Comparison of ENCODE assay signal across 8 cellular contexts in genomic region chr16:86576591-86577313, GRCh38. TPM values are rescaled to one million over a fixed set of nuclear protein-coding genes. Genes with fewer than 3 reads are reported as not detected.
DNase-seq lines count a peak whose midpoint lies in the region; ATAC-seq and TF ChIP-seq lines count a peak whose summit lies in the region.

No MANE protein-coding gene starts in this region.

- peak overlapping the region; percentile 83 for H3K27ac ChIP-seq in ACC112 (ENCODE audit: low read depth, low read length)

- no peak overlapping the region for H3K27ac Mint-ChIP-seq in central memory CD8-positive, alpha-beta T cell (ENCODE audit: low read depth)
- H3K27ac Mint-ChIP-seq in mesothelial cell of epicardium, result peak overlapping the region; percentile 96

- H2AFZ ChIP-seq in ACC112 (ENCODE audit: low read length, unreplicated experiment), result no peak overlapping the region

- no peak for ATAC-seq in central memory CD8-positive, alpha-beta T cell (replicated peaks; ENCODE audit: extremely low read depth, poor library complexity, severe bottlenecking)
- ATAC-seq in GM21717 (IDR thresholded peaks at IDR 0.05; ENCODE audit: unreplicated experiment) (no peak), HG03460 (IDR thresholded peaks at IDR 0.05; ENCODE audit: unreplicated experiment) (no peak)

- H3K4me1 Mint-ChIP-seq in central memory CD8-positive, alpha-beta T cell, result peaks cover 6% of the 10 kb centered on the region
- H3K4me1 Mint-ChIP-seq in mesothelial cell of epicardium, result peaks cover 52% of the 10 kb centered on the region

- H3K9me3 Mint-ChIP-seq in central memory CD8-positive, alpha-beta T cell, result no peaks in the 10 kb centered on the region
- no peaks in the 10 kb centered on the region for H3K9me3 Mint-ChIP-seq in mesothelial cell of epicardium

- TF ChIP-seq CTCF in mesothelial cell of epicardium (IDR thresholded peaks at IDR 0.05; ENCODE audit: unreplicated experiment), result no peak

- H3K27me3 ChIP-seq in ACC112 (ENCODE audit: insufficient read depth, low read length), result no peaks in the 10 kb centered on the region

- peaks cover 2% of the 10 kb centered on the region; the same call in 1 of the 2 replicates for H3K36me3 ChIP-seq in ACC112 (ENCODE audit: insufficient read depth, low read length)

- H3K4me3 Mint-ChIP-seq in central memory CD8-positive, alpha-beta T cell, result peak overlapping the region; percentile 40
- peak overlapping the region; percentile 84 for H3K4me3 Mint-ChIP-seq in mesothelial cell of epicardium

- peaks cover 85% of the 10 kb centered on the region for H3K79me2 ChIP-seq in ACC112 (ENCODE audit: control insufficient read depth, insufficient read depth, low read length, unreplicated experiment)

- H3K27me3 Mint-ChIP-seq in central memory CD8-positive, alpha-beta T cell, result peaks cover 98% of the 10 kb centered on the region
- H3K27me3 Mint-ChIP-seq in mesothelial cell of epicardium (ENCODE audit: low read depth), result peaks cover 82% of the 10 kb centered on the region

- peak overlapping the region; percentile 79 for H3K4me3 ChIP-seq in ACC112 (ENCODE audit: low read depth, low read length)

- peak; percentile 3 for DNase-seq in HT-29 (ENCODE audit: low spot score)
- DNase-seq in central memory CD8-positive, alpha-beta T cell (ENCODE audit: low spot score in 2 of 2), result no peak
- DNase-seq in mesothelial cell of epicardium (ENCODE audit: low spot score in 2 of 2, unreplicated experiment in 2 of 2), result no peak
- no peak for DNase-seq in NK-92 (lab: John Stamatoyannopoulos, UW; ENCODE audit: unreplicated experiment)
- no peak for DNase-seq in iPS-NIHi11 (ENCODE audit: low spot score)

- H3K36me3 Mint-ChIP-seq in central memory CD8-positive, alpha-beta T cell (ENCODE audit: insufficient read depth), result no peaks in the 10 kb centered on the region
- H3K36me3 Mint-ChIP-seq in mesothelial cell of epicardium, result no peaks in the 10 kb centered on the region

- H3K4me1 ChIP-seq in ACC112 (ENCODE audit: control insufficient read depth, insufficient read depth, low read length, unreplicated experiment), result peaks cover 49% of the 10 kb centered on the region

RNA-seq across cellular contexts. Expression of gene FOXL1, which starts 1.6 kb away (rescaled TPM):
- 0.26 and 2.6 TPM in 2 replicates for total RNA-seq in HT-29 (2014; rRNA removed; shearing (Covaris generic))
- 2.5 to 3.2 TPM (median 2.5 TPM) in 3 replicates for total RNA-seq in mesothelial cell of epicardium

RNA-seq across cellular contexts. Expression of gene FOXC2, which starts 10.1 kb away (rescaled TPM):
- total RNA-seq in HT-29 (2014; rRNA removed; shearing (Covaris generic)), result not detected in 2 replicates
- 10.4 to 12.3 TPM (median 11.7 TPM) in 3 replicates for total RNA-seq in mesothelial cell of epicardium

RNA-seq across cellular contexts. Expression of gene MTHFSD, which starts 21.7 kb away (rescaled TPM):
- 15.4 and 17.2 TPM in 2 replicates for total RNA-seq in HT-29 (2014; rRNA removed; shearing (Covaris generic))
- total RNA-seq in mesothelial cell of epicardium, result 21.0 to 27.4 TPM (median 23.1 TPM) in 3 replicates

Comparison
In these comparisons a context has a peak if more than half of its experiments do, and no peak if none do; other contexts are left out.
1. RNA of gene FOXC2, which starts 10.1 kb away (total RNA-seq): 10.4 to 12.3 TPM in mesothelial cell of epicardium; not detected in HT-29; every median in the first group is over 10 times any median in the second.